1 cellular context compared by ENCODE assay signal in genomic region chr15:89399390-89400120, GRCh38.
A peak's percentile ranks its signal among the peaks of the same experiment; 100 is the strongest.
TF ChIP-seq lines count a peak whose summit lies in the region.

No MANE protein-coding gene starts in this region.

TF ChIP-seq in K562, 482 proteins besides CTCF, POLR2A, EP300 and RAD21 (continued from another document):
- peak; percentile 64 for TF ChIP-seq ZBTB40 (IDR thresholded peaks at IDR 0.05)
- no peak for TF ChIP-seq ZBTB40 (CRISPR knock-in tag; IDR thresholded peaks at IDR 0.05)
- TF ChIP-seq ID3 (CRISPR knock-in tag; IDR thresholded peaks at IDR 0.05): no peak
- no peak for TF ChIP-seq ID3 (tag; IDR thresholded peaks at IDR 0.05)
- TF ChIP-seq DACH1 (IDR thresholded peaks at IDR 0.05; ENCODE audit: partially characterized antibody): peak; percentile 29
- TF ChIP-seq MAX (CRISPR knock-in tag; IDR thresholded peaks at IDR 0.05): peak; percentile 9; the same call in 1 of the 2 replicates
